Comparison of ENCODE assay signal across 8 cellular contexts in the genomic region with DNA sequence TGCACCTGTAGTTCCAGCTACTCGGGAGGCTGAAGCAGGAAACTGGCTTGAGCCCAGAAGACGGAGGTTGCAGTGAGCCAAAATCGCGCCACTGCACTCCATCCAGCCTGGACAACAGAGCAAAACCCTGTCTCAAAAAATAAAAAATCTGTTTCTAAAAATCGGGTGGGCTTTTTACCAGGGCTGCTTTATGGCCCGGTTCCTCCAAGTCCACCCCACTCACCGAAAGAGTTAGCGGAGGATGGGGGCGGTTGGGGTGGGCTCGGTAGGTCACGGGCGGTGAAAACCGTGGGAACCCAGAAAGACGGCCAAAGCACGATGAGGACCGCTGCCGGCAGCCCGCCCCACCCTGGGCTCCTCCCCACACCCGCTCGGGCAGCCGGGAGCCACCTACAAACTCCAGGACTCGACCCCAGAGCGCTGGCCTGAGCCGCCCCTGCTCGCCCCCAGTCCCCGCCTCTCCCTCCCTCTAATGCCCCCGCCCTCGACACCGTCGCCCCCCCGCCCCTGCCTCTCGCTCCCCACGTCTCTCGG. TPM values are rescaled to one million over a fixed set of nuclear protein-coding genes. Genes with fewer than 3 reads are reported as not detected.
A peak's percentile ranks its signal among the peaks of the same experiment; 100 is the strongest.
DNase-seq lines count a peak whose midpoint lies in the region; ATAC-seq and TF ChIP-seq lines count a peak whose summit lies in the region.

No MANE protein-coding gene starts in this region.

- in situ Hi-C loops in astrocyte of the spinal cord (cut with HindIII; ENCODE audit: low sequenced_read_pairs): no loop called here

- H3K79me2 ChIP-seq in PC-3 (ENCODE audit: low read length): no peaks in the 10 kb centered on the region

- peak overlapping the region; percentile 88 for H3K4me2 ChIP-seq in PC-3 (ENCODE audit: low read length)

- no peaks in the 10 kb centered on the region for H3K9me3 ChIP-seq in HEK293 (ENCODE audit: control insufficient read depth, insufficient read depth, low read depth, low read length)
- H3K9me3 ChIP-seq in PC-3 (ENCODE audit: low read length): no peaks in the 10 kb centered on the region

- BruUV-seq in PC-3 (replicated peaks; lab: Mats Ljungman, UMichigan): TSS peak; percentile 86

- peaks cover 7 to 52% of the 10 kb centered on the region in 2 experiments; a peak in 2 of 3 replicates for H3K36me3 ChIP-seq in HEK293 (ENCODE audit: control insufficient read depth in 2 of 2, insufficient read depth in 1 of 2, low read length in 2 of 2)
- peaks cover 6% of the 10 kb centered on the region; the same call in 1 of the 2 replicates for H3K36me3 ChIP-seq in PC-3 (ENCODE audit: low read depth, low read length)
- H3K36me3 ChIP-seq in rectal smooth muscle tissue (ENCODE audit: control insufficient read depth, insufficient read depth, low read length): peaks cover 9% of the 10 kb centered on the region

- CTCF ChIA-PET in HEK293 (lab: Yijun Ruan, JAX) (interaction anchor here (0.7 to 1.0 kb wide), 2 partner anchors 114 to 389 kb away, joined by 4 read pairs; no protein-coding TSS in a partner anchor), PC-3 (lab: Charles Lee) (no interaction called here)

- no peaks in the 10 kb centered on the region for H4K20me1 ChIP-seq in PC-3 (ENCODE audit: low read length)

- H3K27me3 ChIP-seq in PC-3 (ENCODE audit: low read length) (no peaks in the 10 kb centered on the region), rectal smooth muscle tissue (ENCODE audit: control insufficient read depth, insufficient read depth, low read length) (no peaks in the 10 kb centered on the region)

- TF ChIP-seq CTCF in HEK293 (tag by site-specific recombination; IDR thresholded peaks at IDR 0.05) (no peak), PC-3 (conservative IDR thresholded peaks at IDR 0.05; ENCODE audit: low read depth, low read length) (no peak), astrocyte of the spinal cord (IDR thresholded peaks at IDR 0.05; ENCODE audit: low read depth, low read length) (no peak)

- DNase-seq in COLO668 (lab: John Stamatoyannopoulos, UW; ENCODE audit: unreplicated experiment) (peak; percentile 83), PC-3 (peak; percentile 51), astrocyte of the spinal cord (ENCODE audit: low read depth, low spot score) (peak; percentile 20), iPS DF 19.7 (ENCODE audit: low read depth, low spot score) (peak; percentile 12)
- DNase-seq in effector CD4-positive, alpha-beta T cell: no peak

- peak; percentile 66 for ATAC-seq in PC-3
- no peak for ATAC-seq in HG02610 (IDR thresholded peaks at IDR 0.05; ENCODE audit: unreplicated experiment)

- POLR2A ChIA-PET in HEK293 (lab: Yijun Ruan, JAX) (no interaction called here), PC-3 (lab: Charles Lee; ENCODE audit: unreplicated experiment) (no interaction called here)

- H3K4me1 ChIP-seq in HEK293 (ENCODE audit: control insufficient read depth, insufficient read depth, low read length) (no peaks in the 10 kb centered on the region), PC-3 (ENCODE audit: insufficient read depth, low read length) (peaks cover 7% of the 10 kb centered on the region; the same call in 1 of the 2 replicates), rectal smooth muscle tissue (ENCODE audit: control insufficient read depth, insufficient read depth, low read length) (peaks cover 23% of the 10 kb centered on the region)

- H2AFZ ChIP-seq in PC-3 (ENCODE audit: low read length): peak overlapping the region; percentile 85

- H3K4me3 ChIP-seq in HEK293 (ENCODE audit: low read depth, low read length) (peak overlapping the region; percentile 45), PC-3 (ENCODE audit: low read length) (peak overlapping the region; percentile 73), astrocyte of the spinal cord (ENCODE audit: low read depth, low read length) (peak overlapping the region; percentile 55), rectal smooth muscle tissue (ENCODE audit: low read length) (peak overlapping the region; percentile 60)

- no peak overlapping the region for H3K27ac ChIP-seq in HEK293 (ENCODE audit: extremely low read depth, low read depth, low read length)
- H3K27ac ChIP-seq in PC-3 (ENCODE audit: low read length): peak overlapping the region; percentile 25; the same call in 1 of the 2 replicates
- peak overlapping the region; percentile 87 for H3K27ac ChIP-seq in rectal smooth muscle tissue (ENCODE audit: low read depth, low read length)

- no peaks in the 10 kb centered on the region for H3K9me2 ChIP-seq in PC-3 (replicated peaks; ENCODE audit: low read length)

- peak overlapping the region; percentile 53 for H3K9ac ChIP-seq in PC-3 (ENCODE audit: low read length)
- peak overlapping the region; percentile 25 for H3K9ac ChIP-seq in rectal smooth muscle tissue (ENCODE audit: low read length)

- no peaks in the 10 kb centered on the region for H3F3A ChIP-seq in PC-3 (ENCODE audit: low read length, unreplicated experiment)

- intact Hi-C loops in PC-3 (cut with micrococcal nuclease): no loop called here

TF ChIP-seq in HEK293, 187 proteins besides CTCF, POLR2A, EP300 and RAD21 (continues in another document):
- TF ChIP-seq, protein P1, sequence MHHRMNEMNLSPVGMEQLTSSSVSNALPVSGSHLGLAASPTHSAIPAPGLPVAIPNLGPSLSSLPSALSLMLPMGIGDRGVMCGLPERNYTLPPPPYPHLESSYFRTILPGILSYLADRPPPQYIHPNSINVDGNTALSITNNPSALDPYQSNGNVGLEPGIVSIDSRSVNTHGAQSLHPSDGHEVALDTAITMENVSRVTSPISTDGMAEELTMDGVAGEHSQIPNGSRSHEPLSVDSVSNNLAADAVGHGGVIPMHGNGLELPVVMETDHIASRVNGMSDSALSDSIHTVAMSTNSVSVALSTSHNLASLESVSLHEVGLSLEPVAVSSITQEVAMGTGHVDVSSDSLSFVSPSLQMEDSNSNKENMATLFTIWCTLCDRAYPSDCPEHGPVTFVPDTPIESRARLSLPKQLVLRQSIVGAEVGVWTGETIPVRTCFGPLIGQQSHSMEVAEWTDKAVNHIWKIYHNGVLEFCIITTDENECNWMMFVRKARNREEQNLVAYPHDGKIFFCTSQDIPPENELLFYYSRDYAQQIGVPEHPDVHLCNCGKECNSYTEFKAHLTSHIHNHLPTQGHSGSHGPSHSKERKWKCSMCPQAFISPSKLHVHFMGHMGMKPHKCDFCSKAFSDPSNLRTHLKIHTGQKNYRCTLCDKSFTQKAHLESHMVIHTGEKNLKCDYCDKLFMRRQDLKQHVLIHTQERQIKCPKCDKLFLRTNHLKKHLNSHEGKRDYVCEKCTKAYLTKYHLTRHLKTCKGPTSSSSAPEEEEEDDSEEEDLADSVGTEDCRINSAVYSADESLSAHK (tag by site-specific recombination; IDR thresholded peaks at IDR 0.05): peak; percentile 73
- 0 out of 2 replicates have a peak, but pooled peaks have one; percentile 31 for TF ChIP-seq ZNF223 (tag by site-specific recombination; IDR thresholded peaks at IDR 0.05)
- TF ChIP-seq, protein P2, sequence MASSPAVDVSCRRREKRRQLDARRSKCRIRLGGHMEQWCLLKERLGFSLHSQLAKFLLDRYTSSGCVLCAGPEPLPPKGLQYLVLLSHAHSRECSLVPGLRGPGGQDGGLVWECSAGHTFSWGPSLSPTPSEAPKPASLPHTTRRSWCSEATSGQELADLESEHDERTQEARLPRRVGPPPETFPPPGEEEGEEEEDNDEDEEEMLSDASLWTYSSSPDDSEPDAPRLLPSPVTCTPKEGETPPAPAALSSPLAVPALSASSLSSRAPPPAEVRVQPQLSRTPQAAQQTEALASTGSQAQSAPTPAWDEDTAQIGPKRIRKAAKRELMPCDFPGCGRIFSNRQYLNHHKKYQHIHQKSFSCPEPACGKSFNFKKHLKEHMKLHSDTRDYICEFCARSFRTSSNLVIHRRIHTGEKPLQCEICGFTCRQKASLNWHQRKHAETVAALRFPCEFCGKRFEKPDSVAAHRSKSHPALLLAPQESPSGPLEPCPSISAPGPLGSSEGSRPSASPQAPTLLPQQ (tag by site-specific recombination; IDR thresholded peaks at IDR 0.05): no peak
- no peak for TF ChIP-seq ZNF138 (tag by site-specific recombination; IDR thresholded peaks at IDR 0.05; ENCODE audit: borderline replicate concordance)
- TF ChIP-seq ZNF677 (tag by site-specific recombination; IDR thresholded peaks at IDR 0.05): peak; percentile 95
- peak; percentile 49; the same call in 1 of the 2 replicates for TF ChIP-seq EGR2 (tag by site-specific recombination; IDR thresholded peaks at IDR 0.05; ENCODE audit: low read depth)
- no peak for TF ChIP-seq ZNF169 (tag by site-specific recombination; IDR thresholded peaks at IDR 0.05)
- 0 out of 2 replicates have a peak, but pooled peaks have one; percentile 21 for TF ChIP-seq ZEB2 (tag by site-specific recombination; IDR thresholded peaks at IDR 0.05)
- TF ChIP-seq, protein P3, sequence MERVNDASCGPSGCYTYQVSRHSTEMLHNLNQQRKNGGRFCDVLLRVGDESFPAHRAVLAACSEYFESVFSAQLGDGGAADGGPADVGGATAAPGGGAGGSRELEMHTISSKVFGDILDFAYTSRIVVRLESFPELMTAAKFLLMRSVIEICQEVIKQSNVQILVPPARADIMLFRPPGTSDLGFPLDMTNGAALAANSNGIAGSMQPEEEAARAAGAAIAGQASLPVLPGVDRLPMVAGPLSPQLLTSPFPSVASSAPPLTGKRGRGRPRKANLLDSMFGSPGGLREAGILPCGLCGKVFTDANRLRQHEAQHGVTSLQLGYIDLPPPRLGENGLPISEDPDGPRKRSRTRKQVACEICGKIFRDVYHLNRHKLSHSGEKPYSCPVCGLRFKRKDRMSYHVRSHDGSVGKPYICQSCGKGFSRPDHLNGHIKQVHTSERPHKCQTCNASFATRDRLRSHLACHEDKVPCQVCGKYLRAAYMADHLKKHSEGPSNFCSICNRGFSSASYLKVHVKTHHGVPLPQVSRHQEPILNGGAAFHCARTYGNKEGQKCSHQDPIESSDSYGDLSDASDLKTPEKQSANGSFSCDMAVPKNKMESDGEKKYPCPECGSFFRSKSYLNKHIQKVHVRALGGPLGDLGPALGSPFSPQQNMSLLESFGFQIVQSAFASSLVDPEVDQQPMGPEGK (tag by site-specific recombination; IDR thresholded peaks at IDR 0.05): peak; percentile 65
- TF ChIP-seq SP3 (tag by site-specific recombination; IDR thresholded peaks at IDR 0.05): no peak
- no peak for TF ChIP-seq ZNF560 (tag by site-specific recombination; IDR thresholded peaks at IDR 0.05; ENCODE audit: borderline replicate concordance)
- TF ChIP-seq KLF8 (tag by site-specific recombination; IDR thresholded peaks at IDR 0.05): peak; percentile 25
- peak; percentile 99 for TF ChIP-seq ZNF416 (tag by site-specific recombination; IDR thresholded peaks at IDR 0.05)
- peak; percentile 93 for TF ChIP-seq ZNF335 (tag by site-specific recombination; conservative IDR thresholded peaks at IDR 0.05)

RNA-seq across cellular contexts. Expression of a gene that starts 0.8 kb away (rescaled TPM):
- total RNA-seq in PC-3 (2014; rRNA removed): 4.3 and 5.4 TPM in 2 replicates

RNA-seq across cellular contexts. Expression of a gene that starts 12.1 kb away (rescaled TPM):
- 64.2 and 67.2 TPM in 2 replicates for total RNA-seq in PC-3 (2014; rRNA removed)
